ENCODE assay signal across 9 cellular contexts in genomic region chrX:13752646-13753045, GRCh38. TPM values are rescaled to one million over a fixed set of nuclear protein-coding genes. Genes with fewer than 3 reads are reported as not detected.
DNase-seq lines count a peak whose midpoint lies in the region; ATAC-seq and TF ChIP-seq lines count a peak whose summit lies in the region.
"Had no signal": no experiment of that assay in that cellular context is flagged by ENCODE, and none has a peak within 500 bp of the region (broad histone marks: within the 10 kb centered on the region; RNA-seq: fewer than 3 reads in every experiment).

No MANE protein-coding gene starts in this region.

- H3K9me2 ChIP-seq in PC-9 (ENCODE audit: insufficient read depth): no peaks in the 10 kb centered on the region

- no peaks in the 10 kb centered on the region for H3K4me1 ChIP-seq in breast epithelium
- H3K4me1 ChIP-seq in PC-9 (replicated peaks; ENCODE audit: insufficient read depth): no peaks in the 10 kb centered on the region

- no peaks in the 10 kb centered on the region for H4K20me1 ChIP-seq in PC-9 (ENCODE audit: insufficient read depth)

- H3K36me3 ChIP-seq in breast epithelium (no peaks in the 10 kb centered on the region), PC-9 (ENCODE audit: low read depth) (peaks cover 13% of the 10 kb centered on the region)

- H3K27ac ChIP-seq in breast epithelium: peak overlapping the region; percentile 20 to 44
- no peak overlapping the region for H3K27ac ChIP-seq in PC-9

- no peaks in the 10 kb centered on the region for H3K27me3 ChIP-seq in breast epithelium
- no peaks in the 10 kb centered on the region for H3K27me3 ChIP-seq in PC-9 (ENCODE audit: insufficient read depth, low read depth)

- no TSS peak for BruUV-seq in PC-9 (replicated peaks; lab: Mats Ljungman, UMichigan)

- TF ChIP-seq POLR2A in breast epithelium (IDR thresholded peaks at IDR 0.05): no peak

- TF ChIP-seq CTCF in GM13976 (IDR thresholded peaks at IDR 0.05; ENCODE audit: borderline replicate concordance, control extremely low read depth, extremely low read depth, insufficient read depth, missing control alignments) (no peak), breast epithelium (IDR thresholded peaks at IDR 0.05) (no peak), PC-9 (conservative IDR thresholded peaks at IDR 0.05) (no peak)

- no peak overlapping the region for H3K4me3 ChIP-seq in breast epithelium
- H3K4me3 ChIP-seq in PC-9: no peak overlapping the region

- H3K9me3 ChIP-seq in breast epithelium (no peaks in the 10 kb centered on the region), PC-9 (ENCODE audit: insufficient read depth, low read depth) (no peaks in the 10 kb centered on the region)

- intact Hi-C loops in breast epithelium (cut with DNase I; ENCODE audit: low total_unique reads): loop anchor here (10.0 kb wide), 1 partner anchor 282 kb away; no protein-coding TSS in a partner anchor
- intact Hi-C loops in PC-9 (cut with micrococcal nuclease; ENCODE audit: unreplicated experiment): no loop called here

- no peak overlapping the region for H3K4me2 ChIP-seq in PC-9

- ATAC-seq in GM21529 (IDR thresholded peaks at IDR 0.05; ENCODE audit: unreplicated experiment): peak; percentile 77
- peak; percentile 46 for ATAC-seq in HG03558 (IDR thresholded peaks at IDR 0.05; ENCODE audit: extremely low read depth, unreplicated experiment)

- DNase-seq in GM13976 (ENCODE audit: low spot score) (peak; percentile 27), breast epithelium (ENCODE audit: low spot score in 2 of 2) (no peak), cortex of kidney (lab: John Stamatoyannopoulos, UW) (no peak), PC-9 (no peak), NCI-H1105 (lab: John Stamatoyannopoulos, UW) (no peak), HK-2 (ENCODE audit: unreplicated experiment) (no peak)
- DNase-seq: aorta had no signal

- H3K79me2 ChIP-seq in PC-9 (ENCODE audit: low read depth): no peaks in the 10 kb centered on the region

- POLR2A ChIA-PET in PC-9 (lab: Charles Lee; ENCODE audit: unreplicated experiment): no interaction called here

- CTCF ChIA-PET in PC-9 (lab: Charles Lee): interaction anchor here (0.5 kb wide), 1 partner anchor 248 kb away, joined by 5 read pairs; no protein-coding TSS in a partner anchor

- H3F3A ChIP-seq in PC-9 (ENCODE audit: insufficient read depth, low read depth): no peaks in the 10 kb centered on the region

- in situ Hi-C loops in GM13976 (cut with MboI; ENCODE audit: low sequenced_read_pairs, unreplicated experiment): no loop called here

- no peak overlapping the region for H2AFZ ChIP-seq in PC-9

RNA-seq across cellular contexts. Expression of gene OFD1, which starts 18.1 kb away (rescaled TPM):
- total RNA-seq in breast epithelium: 100 to 1,000 TPM in 1 of 3 donors, 10 to 100 TPM in 2; 10.7 to 136 (median 48.8) TPM
- 31.6 and 35.6 TPM in 2 replicates for total RNA-seq in PC-9 (2021)

RNA-seq across cellular contexts. Expression of gene TRAPPC2, which starts 18.2 kb away (rescaled TPM):
- 10 to 100 TPM in 2 of 3 donors, 1 to 10 TPM in 1; 8.2 to 25.3 (median 21.0) TPM for total RNA-seq in breast epithelium
- total RNA-seq in PC-9 (2021): 18.5 and 23.6 TPM in 2 replicates
